ENCODE assay signal across 1 cellular context in genomic region chr2:70887208-70887549, GRCh38.
TF ChIP-seq lines count a peak whose summit lies in the region.

No MANE protein-coding gene starts in this region.

TF ChIP-seq in SK-N-SH treated with all-trans-retinoic acid at 6 μM for 48 hours, 23 proteins besides CTCF, POLR2A, EP300 and RAD21 (continued from another document):
- TF ChIP-seq TSHZ2 (CRISPR knock-in tag; IDR thresholded peaks at IDR 0.05) (no peak), PATZ1 (CRISPR knock-in tag; IDR thresholded peaks at IDR 0.05; ENCODE audit: borderline replicate concordance) (no peak), OSR1 (CRISPR knock-in tag; IDR thresholded peaks at IDR 0.05) (no peak), CSRNP3 (CRISPR knock-in tag; IDR thresholded peaks at IDR 0.05) (no peak), ZC3H10 (CRISPR knock-in tag; IDR thresholded peaks at IDR 0.05) (no peak), PPARA (CRISPR knock-in tag; IDR thresholded peaks at IDR 0.05; ENCODE audit: borderline replicate concordance) (no peak)
TF ChIP-seq in SK-N-SH treated with all-trans-retinoic acid at 6 μM for 48 hours: peak in this region for 0.
